ENCODE assay signal across 1 cellular context in genomic region chr5:36526537-36526936, GRCh38.
TF ChIP-seq lines count a peak whose summit lies in the region.

No MANE protein-coding gene starts in this region.

TF ChIP-seq in K562, 482 proteins besides CTCF, POLR2A, EP300 and RAD21 (continued from another document):
- TF ChIP-seq ZBTB11 (CRISPR knock-in tag; IDR thresholded peaks at IDR 0.05) (no peak), ATF1 (CRISPR knock-in tag; IDR thresholded peaks at IDR 0.05) (no peak), ATF1 (tag; IDR thresholded peaks at IDR 0.05) (no peak)
